ENCODE assay signal across 10 cellular contexts in genomic region chrX:72120798-72121197, GRCh38. TPM values are rescaled to one million over a fixed set of nuclear protein-coding genes. Genes with fewer than 3 reads are reported as not detected.
A peak's percentile ranks its signal among the peaks of the same experiment; 100 is the strongest.
DNase-seq lines count a peak whose midpoint lies in the region; ATAC-seq, FAIRE-seq and TF ChIP-seq lines count a peak whose summit lies in the region.
"Had no signal": no experiment of that assay in that cellular context is flagged by ENCODE, and none has a peak within 500 bp of the region (broad histone marks: within the 10 kb centered on the region; RNA-seq: fewer than 3 reads in every experiment).

No MANE protein-coding gene starts in this region.

- H3K36me3 ChIP-seq in liver (ENCODE audit: control insufficient read depth in 4 of 4, insufficient read depth in 3 of 4, low read depth in 1 of 4, low read length in 3 of 4) (no peaks in the 10 kb centered on the region), HepG2 (replicated peaks in 1 of 2; ENCODE audit: control insufficient read depth in 1 of 2, insufficient read depth in 2 of 2, low read length in 2 of 2) (no peaks in the 10 kb centered on the region), aorta (ENCODE audit: control insufficient read depth in 1 of 2, insufficient read depth in 2 of 2, low read length in 1 of 2) (no peaks in the 10 kb centered on the region)

- peak overlapping the region; percentile 64 for H3K27ac Mint-ChIP-seq in mesothelial cell of epicardium
- H3K27ac Mint-ChIP-seq: IgD-negative memory B cell had no signal

- H3K9ac ChIP-seq in liver (ENCODE audit: low read depth in 1 of 2, low read length in 2 of 2) (no peak overlapping the region), HepG2 (ENCODE audit: insufficient read depth, low read depth, low read length) (no peak overlapping the region)

- no peak for TF ChIP-seq RAD21 in liver (IDR thresholded peaks at IDR 0.05)
- TF ChIP-seq RAD21 in HepG2 (CRISPR knock-in tag; IDR thresholded peaks at IDR 0.05) = no peak

- in situ Hi-C loops in HepG2 (cut with HindIII; ENCODE audit: extremely low pct_ligation_motif_present, low pct_unique_long_range_greater_than_20kb) = loop anchor here (10.0 kb wide), 1 partner anchor 126 kb away; no protein-coding TSS in a partner anchor

- no peak for DNase-seq in HepG2 (ENCODE audit: low spot score)
- peak; percentile 68 for DNase-seq in cerebellum (ENCODE audit: low spot score)
- no peak for DNase-seq in mesothelial cell of epicardium (ENCODE audit: low spot score in 2 of 2, unreplicated experiment in 2 of 2)
- DNase-seq in aorta = no peak
- DNase-seq in NCI-H2081 treated with DMSO at 0.1 percent for 48 hours (lab: John Stamatoyannopoulos, UW) = no peak
- DNase-seq in EL = no peak
- DNase-seq in GDM1 (lab: John Stamatoyannopoulos, UW) = no peak
- DNase-seq: NCI-H526 had no signal

- no peaks in the 10 kb centered on the region for H3K79me2 ChIP-seq in HepG2 (ENCODE audit: insufficient read depth, low read length)

- H4K20me1 ChIP-seq in HepG2 (ENCODE audit: insufficient read depth, low read length) = no peaks in the 10 kb centered on the region

- BruUV-seq in HepG2 (replicated peaks; lab: Mats Ljungman, UMichigan) = no TSS peak

- H3K4me1 Mint-ChIP-seq in mesothelial cell of epicardium = peaks cover 50% of the 10 kb centered on the region

- H3K36me3 Mint-ChIP-seq in mesothelial cell of epicardium = peaks cover 3% of the 10 kb centered on the region
- H3K36me3 Mint-ChIP-seq: IgD-negative memory B cell had no signal

- no peak overlapping the region for H3K4me2 ChIP-seq in HepG2 (ENCODE audit: low read depth, low read length)

- intact Hi-C loops in HepG2 (cut with micrococcal nuclease; ENCODE audit: unreplicated experiment) (no loop called here), aorta (cut with DNase I) (no loop called here)

- H3K27ac ChIP-seq in liver (ENCODE audit: low read depth in 1 of 2, low read length in 2 of 2) = peak overlapping the region; percentile 9 to 59
- H3K27ac ChIP-seq in HepG2 (ENCODE audit: extremely low read length, insufficient read depth, low read length) = no peak overlapping the region
- H3K27ac ChIP-seq in aorta (ENCODE audit: low read depth in 1 of 2, low read length in 2 of 2) = peak overlapping the region in 1 of 2 donors; percentile 83

- TF ChIP-seq POLR2A in HepG2 (IDR thresholded peaks at IDR 0.05; ENCODE audit: insufficient read depth in 1 of 2, low read depth in 2 of 2, low read length in 2 of 2) = no peak

- H3K27me3 ChIP-seq in liver (ENCODE audit: control insufficient read depth in 4 of 4, insufficient read depth in 4 of 4, low read length in 3 of 4) (no peaks in the 10 kb centered on the region), HepG2 (ENCODE audit: control insufficient read depth in 1 of 2, insufficient read depth in 2 of 2, low read length in 2 of 2) (no peaks in the 10 kb centered on the region), aorta (ENCODE audit: control insufficient read depth in 1 of 2, insufficient read depth in 2 of 2, low read length in 1 of 2) (no peaks in the 10 kb centered on the region)

- H3K4me1 ChIP-seq in liver (ENCODE audit: control insufficient read depth in 4 of 4, insufficient read depth in 4 of 4, low read length in 3 of 4) (peaks cover 0 to 4% (median 2%) of the 10 kb centered on the region in 4 donors), HepG2 (ENCODE audit: insufficient read depth, low read length) (no peaks in the 10 kb centered on the region), aorta (ENCODE audit: control insufficient read depth in 1 of 2, insufficient read depth in 2 of 2, low read length in 2 of 2) (no peaks in the 10 kb centered on the region)

- TF ChIP-seq EP300 in HepG2 (IDR thresholded peaks at IDR 0.05; ENCODE audit: low read depth in 2 of 2, low read length in 2 of 2) = no peak
- TF ChIP-seq EP300 in HepG2 (CRISPR knock-in tag; IDR thresholded peaks at IDR 0.05; ENCODE audit: borderline replicate concordance) = no peak

- CTCF ChIA-PET in HepG2 (lab: Yijun Ruan, JAX; ENCODE audit: low intra/inter-chr PET ratio, low total read pairs) = no interaction called here

- peaks cover 22% of the 10 kb centered on the region for H3K9me3 Mint-ChIP-seq in mesothelial cell of epicardium
- H3K9me3 Mint-ChIP-seq: IgD-negative memory B cell had no signal

- ATAC-seq in HepG2 (no peak), aorta (ENCODE audit: low FRiP score) (peak; percentile 4)

- H3K27me3 Mint-ChIP-seq in mesothelial cell of epicardium (ENCODE audit: low read depth) = no peaks in the 10 kb centered on the region

- no peak overlapping the region for H2AFZ ChIP-seq in HepG2 (ENCODE audit: low read length)

- 83% methylated on average over 6 of the region's 6 CpGs for WGBS in liver
- 0% methylated on average over 1 of the region's 6 CpGs for WGBS in HepG2 (ENCODE audit: low lambda C conversion rate)
- WGBS in aorta, 2 donors = 50 to 67% methylated on average over 6 of the region's 6 CpGs

- no peak for FAIRE-seq in HepG2 (lab: Jason Lieb, UNC)

- H3K4me3 Mint-ChIP-seq in mesothelial cell of epicardium = no peak overlapping the region

- TF ChIP-seq CTCF in liver (IDR thresholded peaks at IDR 0.05; ENCODE audit: low read depth, low read length, missing input control) = no peak
- TF ChIP-seq CTCF in HepG2 (CRISPR knock-in tag; IDR thresholded peaks at IDR 0.05) = no peak
- TF ChIP-seq CTCF in mesothelial cell of epicardium (IDR thresholded peaks at IDR 0.05; ENCODE audit: unreplicated experiment) = no peak

- POLR2A ChIA-PET in HepG2 (lab: Yijun Ruan, JAX) = no interaction called here

- H3K4me3 ChIP-seq in liver (ENCODE audit: low read depth in 1 of 3, low read length in 3 of 3) = no peak overlapping the region
- no peak overlapping the region for H3K4me3 ChIP-seq in HepG2 (replicated peaks in 1 of 3; ENCODE audit: insufficient read depth in 1 of 3, low read depth in 2 of 3, low read length in 3 of 3)
- no peak overlapping the region for H3K4me3 ChIP-seq in aorta (ENCODE audit: low read length in 2 of 2)

- H3K9me3 ChIP-seq in liver (ENCODE audit: control insufficient read depth in 4 of 4, low read length in 3 of 4) (no peaks in the 10 kb centered on the region), HepG2 (ENCODE audit: low read length) (no peaks in the 10 kb centered on the region), aorta (ENCODE audit: control insufficient read depth, low read length) (no peaks in the 10 kb centered on the region)

TF ChIP-seq in liver, 16 proteins besides CTCF, POLR2A, EP300 and RAD21 (continues in another document):
- TF ChIP-seq EGR1 (IDR thresholded peaks at IDR 0.05; ENCODE audit: low read depth in 2 of 2) (no peak), FOXA2 (IDR thresholded peaks at IDR 0.05) (no peak), FOXA1 (IDR thresholded peaks at IDR 0.05) (no peak), SP1 (IDR thresholded peaks at IDR 0.05) (no peak), ATF3 (IDR thresholded peaks at IDR 0.05) (no peak), NR2F2 (IDR thresholded peaks at IDR 0.05) (no peak)
- TF ChIP-seq, protein P1, sequence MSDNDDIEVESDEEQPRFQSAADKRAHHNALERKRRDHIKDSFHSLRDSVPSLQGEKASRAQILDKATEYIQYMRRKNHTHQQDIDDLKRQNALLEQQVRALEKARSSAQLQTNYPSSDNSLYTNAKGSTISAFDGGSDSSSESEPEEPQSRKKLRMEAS (IDR thresholded peaks at IDR 0.05) = no peak

TF ChIP-seq in HepG2, 621 proteins besides CTCF, POLR2A, EP300 and RAD21 (continues in another document):
- TF ChIP-seq JUN (CRISPR knock-in tag; IDR thresholded peaks at IDR 0.05) (no peak), ETV5 (CRISPR knock-in tag; IDR thresholded peaks at IDR 0.05; ENCODE audit: borderline replicate concordance) (no peak), MEIS2 (CRISPR knock-in tag; IDR thresholded peaks at IDR 0.05) (no peak), ZNF253 (CRISPR knock-in tag; IDR thresholded peaks at IDR 0.05; ENCODE audit: borderline replicate concordance) (no peak)

RNA-seq across cellular contexts. Expression of gene RTL5, which starts 10.9 kb away (rescaled TPM):
- total RNA-seq in liver = 1 to 10 TPM in 1 of 2 donors, under 1 TPM in 1; 0.84 to 1.1 TPM
- 1 to 10 TPM in 1 of 2 donors, under 1 TPM in 1; 0.32 to 1.9 TPM for polyA plus RNA-seq in liver
- total RNA-seq in HepG2 (2016; rRNA removed; fragmentation: Illumina TruSeq; extraction: Trizol) = not detected in 2 replicates
- total RNA-seq in HepG2 (2016; cell fraction: cytosol; rRNA removed; fragmentation: Illumina TruSeq; extraction: Trizol; ENCODE audit: low read depth) = not detected in 2 replicates
- 0.04 TPM in 1 of 2 replicates, not detected in the other for total RNA-seq in HepG2 (2016; cell fraction: insoluble cytoplasmic fraction; rRNA removed; fragmentation: Illumina TruSeq; extraction: Trizol)
- not detected in 2 replicates for total RNA-seq in HepG2 (2016; cell fraction: membrane; rRNA removed; fragmentation: Illumina TruSeq; extraction: Trizol)
- not detected in 2 replicates for total RNA-seq in HepG2 (2016; cell fraction: nucleus; rRNA removed; fragmentation: Illumina TruSeq; extraction: Trizol)
- polyA plus RNA-seq in HepG2 (2011; rRNA removed) = 0.01 TPM in 1 of 2 replicates, not detected in the other
- not detected in 2 replicates for polyA plus RNA-seq in HepG2 (2011; cell fraction: cytosol; rRNA removed)
- polyA plus RNA-seq in HepG2 (2011; cell fraction: nucleus; rRNA removed) = not detected in 2 replicates
- not detected in 2 replicates for polyA plus RNA-seq in HepG2 (2012)
- not detected in 2 replicates for polyA plus RNA-seq in HepG2 (2016; cell fraction: cytosol; fragmentation: Illumina TruSeq; extraction: Trizol; ENCODE audit: low read depth)
- not detected in 2 replicates for polyA plus RNA-seq in HepG2 (2016; cell fraction: insoluble cytoplasmic fraction; fragmentation: Illumina TruSeq; extraction: Trizol; ENCODE audit: low read depth)
- polyA plus RNA-seq in HepG2 (2016; cell fraction: membrane; fragmentation: Illumina TruSeq; extraction: Trizol; ENCODE audit: low read depth) = not detected in 2 replicates
- 0.11 TPM in 1 of 2 replicates, not detected in the other for polyA plus RNA-seq in HepG2 (2016; cell fraction: nucleus; fragmentation: Illumina TruSeq; extraction: Trizol; ENCODE audit: insufficient read depth, low read depth)
- polyA minus RNA-seq in HepG2 (2011; rRNA and poly(A)+ RNA removed; ENCODE audit: low replicate concordance) = not detected in 2 replicates
- not detected in 2 replicates for polyA minus RNA-seq in HepG2 (2011; cell fraction: cytosol; rRNA and poly(A)+ RNA removed)
- not detected in 2 replicates for polyA minus RNA-seq in HepG2 (2011; cell fraction: nucleus; rRNA and poly(A)+ RNA removed)
- total RNA-seq in cerebellum = 5.2 TPM
- 36.1 to 37.5 TPM (median 36.4 TPM) in 3 replicates for total RNA-seq in mesothelial cell of epicardium
- total RNA-seq in aorta = 10 to 100 TPM; 12.0 to 13.9 TPM
- polyA plus RNA-seq in aorta = 1 to 10 TPM; 6.5 to 8.0 TPM
- polyA plus RNA-seq: IgD-negative memory B cell had no signal
